ENCODE assay signal across 6 cellular contexts in genomic region chr11:66334605-66335442, GRCh38. TPM values are rescaled to one million over a fixed set of nuclear protein-coding genes. Genes with fewer than 3 reads are reported as not detected.
DNase-seq lines count a peak whose midpoint lies in the region; ATAC-seq, FAIRE-seq and TF ChIP-seq lines count a peak whose summit lies in the region.

No MANE protein-coding gene starts in this region.

- no peak for ATAC-seq in HG03439 (IDR thresholded peaks at IDR 0.05; ENCODE audit: unreplicated experiment)

- H3K4me1 Mint-ChIP-seq in activated CD4-positive, alpha-beta T cell treated with anti-CD3 and anti-CD28 coated beads, Interleukin-2, amount 10 ng/mL, durations not matched to agents 7 days and 5 days, result peaks cover 19% of the 10 kb centered on the region

- no peak for TF ChIP-seq POLR2A in stomach (IDR thresholded peaks at IDR 0.05)

- TF ChIP-seq EP300 in stomach (IDR thresholded peaks at IDR 0.05), result no peak

- WGBS in stomach, 5 donors, result 75 to 87% (median 83%) methylated on average over 10 to 42 of the region's 42 CpGs

- no peaks in the 10 kb centered on the region for H3K9me3 ChIP-seq in stomach

- no peaks in the 10 kb centered on the region for H3K27me3 ChIP-seq in stomach

- no peak for FAIRE-seq in urothelium cell line (lab: Jason Lieb, UNC)

- CTCF ChIA-PET in activated CD4-positive, alpha-beta T cell treated with anti-CD3 and anti-CD28 coated beads, Interleukin-2, amount 10 ng/mL, durations not matched to agents 7 days and 5 days (lab: Charles Lee), result interaction anchor here (0.7 to 2.8 kb wide), 8 partner anchors 10 to 239 kb away, joined by 3 to 17 read pairs (median 4); partner anchors contain the start of genes BRMS1 and YIF1A

- intact Hi-C loops in stomach (cut with DNase I; ENCODE audit: low total_unique reads), result no loop called here

- H3K4me3 ChIP-seq in stomach, result peak overlapping the region; percentile 46 to 73 (median 62)

- no peak for DNase-seq in activated CD4-positive, alpha-beta T cell treated with anti-CD3 and anti-CD28 coated beads, Interleukin-2, amount 10 ng/mL, durations not matched to agents 7 days and 5 days
- no peak for DNase-seq in activated CD4-positive, alpha-beta T cell treated with anti-CD3 and anti-CD28 coated beads for 4 hours
- DNase-seq in epidermal melanocyte (ENCODE audit: insufficient read length, low spot score), result peak; percentile 10
- no peak for DNase-seq in stomach
- no peak for DNase-seq in urothelium cell line (ENCODE audit: low spot score)

- H3K36me3 ChIP-seq in stomach, result peaks cover 24 to 64% (median 57%) of the 10 kb centered on the region in 4 donors

- POLR2A ChIA-PET in activated CD4-positive, alpha-beta T cell treated with anti-CD3 and anti-CD28 coated beads, Interleukin-2, amount 10 ng/mL, durations not matched to agents 7 days and 5 days (lab: Charles Lee), result interaction anchor here (0.6 kb wide), 1 partner anchor 46 kb away, joined by 3 read pairs; the partner anchor contains the start of gene YIF1A

- H3K4me3 Mint-ChIP-seq in activated CD4-positive, alpha-beta T cell treated with anti-CD3 and anti-CD28 coated beads, Interleukin-2, amount 10 ng/mL, durations not matched to agents 7 days and 5 days, result no peak overlapping the region

- no peak for TF ChIP-seq CTCF in stomach (IDR thresholded peaks at IDR 0.05)

- no peaks in the 10 kb centered on the region for H3K27me3 Mint-ChIP-seq in activated CD4-positive, alpha-beta T cell treated with anti-CD3 and anti-CD28 coated beads, Interleukin-2, amount 10 ng/mL, durations not matched to agents 7 days and 5 days

- peak overlapping the region in 3 of 5 donors; percentile 79 to 88 (median 85) for H3K27ac ChIP-seq in stomach

- peaks cover 13% of the 10 kb centered on the region for H3K36me3 Mint-ChIP-seq in activated CD4-positive, alpha-beta T cell treated with anti-CD3 and anti-CD28 coated beads, Interleukin-2, amount 10 ng/mL, durations not matched to agents 7 days and 5 days (ENCODE audit: low read depth)

- peaks cover 23 to 41% (median 34%) of the 10 kb centered on the region in 4 donors for H3K4me1 ChIP-seq in stomach

- no peaks in the 10 kb centered on the region for H3K9me3 Mint-ChIP-seq in activated CD4-positive, alpha-beta T cell treated with anti-CD3 and anti-CD28 coated beads, Interleukin-2, amount 10 ng/mL, durations not matched to agents 7 days and 5 days

- peak overlapping the region; percentile 71 for H3K27ac Mint-ChIP-seq in activated CD4-positive, alpha-beta T cell treated with anti-CD3 and anti-CD28 coated beads, Interleukin-2, amount 10 ng/mL, durations not matched to agents 7 days and 5 days

RNA-seq across cellular contexts. Expression of gene RIN1, which starts 1.4 kb away (rescaled TPM):
- 1 to 10 TPM; 1.1 to 1.6 TPM for total RNA-seq in activated CD4-positive, alpha-beta T cell treated with anti-CD3 and anti-CD28 coated beads, Interleukin-2, amount 10 ng/mL, durations not matched to agents 7 days and 5 days
- total RNA-seq in stomach, result 10 to 100 TPM in 2 of 5 donors, 1 to 10 TPM in 2, under 1 TPM in 1; 0.58 to 26.4 (median 7.1) TPM
- polyA plus RNA-seq in stomach, result 10 to 100 TPM in 2 of 3 donors, 1 to 10 TPM in 1; 7.8 to 17.3 (median 10.7) TPM

RNA-seq across cellular contexts. Expression of gene BRMS1, which starts 10.1 kb away (rescaled TPM):
- 10 to 100 TPM; 47.4 to 48.0 TPM for total RNA-seq in activated CD4-positive, alpha-beta T cell treated with anti-CD3 and anti-CD28 coated beads, Interleukin-2, amount 10 ng/mL, durations not matched to agents 7 days and 5 days
- total RNA-seq in stomach, result 100 to 1,000 TPM in 1 of 5 donors, 10 to 100 TPM in 4; 14.6 to 105 (median 37.4) TPM
- 10 to 100 TPM; 60.1 to 68.7 (median 64.2) TPM for polyA plus RNA-seq in stomach

RNA-seq across cellular contexts. Expression of gene B4GAT1, which starts 12.6 kb away (rescaled TPM):
- total RNA-seq in activated CD4-positive, alpha-beta T cell treated with anti-CD3 and anti-CD28 coated beads, Interleukin-2, amount 10 ng/mL, durations not matched to agents 7 days and 5 days, result 1 to 10 TPM; 8.5 to 9.4 TPM
- total RNA-seq in stomach, result 10 to 100 TPM in 4 of 5 donors, 1 to 10 TPM in 1; 3.5 to 22.3 (median 18.4) TPM
- polyA plus RNA-seq in stomach, result 10 to 100 TPM; 10.8 to 17.3 (median 11.3) TPM

RNA-seq across cellular contexts. Expression of gene CD248, which starts 18.0 kb away (rescaled TPM):
- total RNA-seq in activated CD4-positive, alpha-beta T cell treated with anti-CD3 and anti-CD28 coated beads, Interleukin-2, amount 10 ng/mL, durations not matched to agents 7 days and 5 days, result 1 to 10 TPM; 2.4 to 2.5 TPM
- total RNA-seq in stomach, result 10 to 100 TPM in 2 of 5 donors, 1 to 10 TPM in 2, under 1 TPM in 1; 0.58 to 66.9 (median 6.8) TPM
- 1 to 10 TPM; 2.3 to 5.6 (median 4.6) TPM for polyA plus RNA-seq in stomach

RNA-seq across cellular contexts. Expression of gene SLC29A2, which starts 36.7 kb away (rescaled TPM):
- total RNA-seq in activated CD4-positive, alpha-beta T cell treated with anti-CD3 and anti-CD28 coated beads, Interleukin-2, amount 10 ng/mL, durations not matched to agents 7 days and 5 days, result 1 to 10 TPM; 8.3 to 8.9 TPM
- 10 to 100 TPM in 1 of 5 donors, 1 to 10 TPM in 4; 3.9 to 14.3 (median 7.0) TPM for total RNA-seq in stomach
- polyA plus RNA-seq in stomach, result 10 to 100 TPM in 1 of 3 donors, 1 to 10 TPM in 2; 2.0 to 10.1 (median 5.8) TPM
